ENCODE assay signal across 23 cellular contexts in the genomic region with DNA sequence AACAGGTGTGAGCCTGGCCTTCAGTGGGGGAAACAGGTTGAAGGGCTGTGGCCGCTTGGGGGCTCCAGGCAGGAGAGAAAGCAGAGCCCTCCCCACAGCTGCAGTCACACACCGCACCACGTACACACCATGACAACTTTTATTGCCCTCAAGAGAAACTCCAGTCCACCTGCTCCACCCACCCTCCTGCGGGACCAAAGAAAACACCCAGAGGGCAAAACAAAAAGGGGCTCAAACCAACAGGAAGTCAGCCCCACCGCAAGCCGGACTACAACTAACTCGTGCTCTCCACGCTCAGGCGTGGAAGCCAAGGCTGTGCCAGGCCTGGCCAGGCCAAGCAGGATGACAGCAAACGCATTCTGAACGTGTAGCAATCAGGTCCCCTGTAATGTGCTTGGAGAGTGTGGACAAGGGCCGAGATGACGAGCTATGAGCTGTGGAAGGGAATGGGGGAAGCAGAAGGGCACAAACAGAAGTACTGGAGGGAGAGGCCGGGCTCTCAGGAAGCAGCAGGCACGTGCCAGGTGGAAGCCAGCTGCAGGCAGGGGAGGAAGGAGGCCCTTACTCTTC. TPM values are rescaled to one million over a fixed set of nuclear protein-coding genes. Genes with fewer than 3 reads are reported as not detected.
A peak's percentile ranks its signal among the peaks of the same experiment; 100 is the strongest.
DNase-seq lines count a peak whose midpoint lies in the region; ATAC-seq, FAIRE-seq and TF ChIP-seq lines count a peak whose summit lies in the region.
"Had no signal": no experiment of that assay in that cellular context is flagged by ENCODE, and none has a peak within 500 bp of the region (broad histone marks: within the 10 kb centered on the region; RNA-seq: fewer than 3 reads in every experiment).

No MANE protein-coding gene starts in this region.

- H3K27me3 ChIP-seq in endothelial cell of umbilical vein (ENCODE audit: control insufficient read depth in 2 of 2, insufficient read depth in 2 of 2, low read length in 2 of 2) = no peaks in the 10 kb centered on the region
- no peaks in the 10 kb centered on the region for H3K27me3 ChIP-seq in naive thymus-derived CD4-positive, alpha-beta T cell (ENCODE audit: control insufficient read depth in 2 of 2, insufficient read depth in 2 of 2, low read length in 2 of 2)
- H3K27me3 ChIP-seq: thyroid gland had no signal

- H3K9ac ChIP-seq in endothelial cell of umbilical vein (replicated peaks; ENCODE audit: extremely low read depth, insufficient read depth, low read length) = no peak overlapping the region

- no peak for TF ChIP-seq POLR2A in endothelial cell of umbilical vein (IDR thresholded peaks at IDR 0.05; ENCODE audit: low read depth, low read length)

- H4K20me1 ChIP-seq in endothelial cell of umbilical vein (replicated peaks; ENCODE audit: control insufficient read depth, extremely low read depth, insufficient read depth, low read length) = no peaks in the 10 kb centered on the region

- H3K4me1 Mint-ChIP-seq in HFFc6 (ENCODE audit: low read depth) (peaks cover 8% of the 10 kb centered on the region; the same call in 1 of the 2 replicates), osteocyte (ENCODE audit: unreplicated experiment) (peaks cover 9% of the 10 kb centered on the region)
- H3K4me1 Mint-ChIP-seq in stimulated activated effector memory CD8-positive, alpha-beta T cell treated with anti-CD3 and anti-CD28 coated beads, Interleukin-12 subunit alpha, Interleukin-12 subunit beta, amount 100 ng/mL, for 72 hours = no peaks in the 10 kb centered on the region
- no peaks in the 10 kb centered on the region for H3K4me1 Mint-ChIP-seq in naive thymus-derived CD4-positive, alpha-beta T cell
- H3K4me1 Mint-ChIP-seq: activated naive CD8-positive, alpha-beta T cell treated with anti-CD3 and anti-CD28 coated beads, Interleukin-2, amount 50 U/mL, for 24 hours had no signal

- CTCF ChIA-PET in endothelial cell of umbilical vein (lab: Charles Lee) = no interaction called here
- CTCF ChIA-PET in naive thymus-derived CD4-positive, alpha-beta T cell (lab: Charles Lee) = no interaction called here

- H3K27ac ChIP-seq in endothelial cell of umbilical vein (ENCODE audit: insufficient read depth, low read depth, low read length) = peak overlapping the region; percentile 23
- H3K27ac ChIP-seq in naive thymus-derived CD4-positive, alpha-beta T cell (ENCODE audit: low read depth, low read length) = no peak overlapping the region
- H3K27ac ChIP-seq: thyroid gland had no signal

- H3K27ac Mint-ChIP-seq in HFFc6 (peak overlapping the region; percentile 48), osteocyte (ENCODE audit: unreplicated experiment) (no peak overlapping the region)
- peak overlapping the region; percentile 34 for H3K27ac Mint-ChIP-seq in stimulated activated effector memory CD8-positive, alpha-beta T cell treated with anti-CD3 and anti-CD28 coated beads, Interleukin-12 subunit alpha, Interleukin-12 subunit beta, amount 100 ng/mL, for 72 hours
- no peak overlapping the region for H3K27ac Mint-ChIP-seq in naive thymus-derived CD4-positive, alpha-beta T cell
- H3K27ac Mint-ChIP-seq: activated naive CD8-positive, alpha-beta T cell treated with anti-CD3 and anti-CD28 coated beads, Interleukin-2, amount 50 U/mL, for 24 hours; activated T-helper 2 cell treated with anti-CD3 and anti-CD28 coated beads, Interferon-gamma antibody, Interleukin-2, Interleukin-4, amounts not matched to agents 10 μg/mL and 5 μg/mL and 100 μg/mL, durations not matched to agents 14 hours and 24 hours and 36 hours; CD8-positive, alpha-beta T cell had no signal

- H2AFZ ChIP-seq in endothelial cell of umbilical vein (ENCODE audit: low read depth, low read length) = no peak overlapping the region

- no peak overlapping the region for H3K4me2 ChIP-seq in endothelial cell of umbilical vein (ENCODE audit: insufficient read depth, low read length)
- H3K4me2 ChIP-seq: smooth muscle cell had no signal

- no peaks in the 10 kb centered on the region for H3K9me3 ChIP-seq in endothelial cell of umbilical vein (replicated peaks; ENCODE audit: control insufficient read depth, insufficient read depth, low read length)
- H3K9me3 ChIP-seq in naive thymus-derived CD4-positive, alpha-beta T cell (ENCODE audit: control insufficient read depth in 2 of 3, low read length in 3 of 3) = no peaks in the 10 kb centered on the region
- H3K9me3 ChIP-seq: thyroid gland had no signal

- no peak for FAIRE-seq in endothelial cell of umbilical vein (lab: Jason Lieb, UNC)
- FAIRE-seq: islet of Langerhans had no signal

- peaks cover 2 to 19% of the 10 kb centered on the region in 2 experiments for H3K36me3 ChIP-seq in endothelial cell of umbilical vein (ENCODE audit: control insufficient read depth in 2 of 2, extremely low read depth in 1 of 2, insufficient read depth in 2 of 2, low read length in 2 of 2)
- H3K36me3 ChIP-seq in naive thymus-derived CD4-positive, alpha-beta T cell (ENCODE audit: control insufficient read depth in 2 of 3, insufficient read depth in 3 of 3, low read length in 3 of 3) = peaks cover 0 to 62% (median 0%) of the 10 kb centered on the region in 3 experiments

- no peak overlapping the region for H3K4me3 ChIP-seq in endothelial cell of umbilical vein (replicated peaks in 1 of 3; ENCODE audit: insufficient read depth in 1 of 3, low read depth in 1 of 3, low read length in 3 of 3)
- no peak overlapping the region for H3K4me3 ChIP-seq in naive thymus-derived CD4-positive, alpha-beta T cell (ENCODE audit: low read length)
- H3K4me3 ChIP-seq: dorsolateral prefrontal cortex, smooth muscle cell, thyroid gland had no signal

- ATAC-seq in left colon = peak; percentile 15
- ATAC-seq in stimulated activated effector memory CD8-positive, alpha-beta T cell treated with anti-CD3 and anti-CD28 coated beads, Interleukin-12 subunit alpha, Interleukin-12 subunit beta, amount 100 ng/mL, for 72 hours = no peak
- ATAC-seq in naive thymus-derived CD4-positive, alpha-beta T cell = no peak
- ATAC-seq: activated CD4-positive, CD25-positive, alpha-beta regulatory T cell treated with anti-CD3 and anti-CD28 coated beads, Interleukin-2, amount 50 U/mL, for 24 hours; activated naive CD8-positive, alpha-beta T cell treated with anti-CD3 and anti-CD28 coated beads, Interleukin-2, amount 50 U/mL, for 24 hours; CD8-positive, alpha-beta T cell had no signal

- TF ChIP-seq CTCF in HFFc6 (IDR thresholded peaks at IDR 0.05) (no peak), endothelial cell of umbilical vein (IDR thresholded peaks at IDR 0.05; ENCODE audit: extremely low read depth in 1 of 2, insufficient read depth in 1 of 2, low read depth in 1 of 2, low read length in 2 of 2) (no peak), osteocyte (IDR thresholded peaks at IDR 0.05) (no peak)

- peaks cover 1% of the 10 kb centered on the region; the same call in 1 of the 2 replicates for H3K27me3 Mint-ChIP-seq in HFFc6 (ENCODE audit: insufficient read depth)
- H3K27me3 Mint-ChIP-seq in osteocyte (ENCODE audit: unreplicated experiment) = no peaks in the 10 kb centered on the region
- H3K27me3 Mint-ChIP-seq in naive thymus-derived CD4-positive, alpha-beta T cell = no peaks in the 10 kb centered on the region
- H3K27me3 Mint-ChIP-seq: activated naive CD8-positive, alpha-beta T cell treated with anti-CD3 and anti-CD28 coated beads, Interleukin-2, amount 50 U/mL, for 24 hours had no signal

- H3K9me3 Mint-ChIP-seq in HFFc6 (no peaks in the 10 kb centered on the region), osteocyte (ENCODE audit: unreplicated experiment) (no peaks in the 10 kb centered on the region)
- H3K9me3 Mint-ChIP-seq in stimulated activated effector memory CD8-positive, alpha-beta T cell treated with anti-CD3 and anti-CD28 coated beads, Interleukin-12 subunit alpha, Interleukin-12 subunit beta, amount 100 ng/mL, for 72 hours = no peaks in the 10 kb centered on the region
- peaks cover 0 to 5% (median 0%) of the 10 kb centered on the region in 11 donors for H3K9me3 Mint-ChIP-seq in naive thymus-derived CD4-positive, alpha-beta T cell
- H3K9me3 Mint-ChIP-seq: activated naive CD8-positive, alpha-beta T cell treated with anti-CD3 and anti-CD28 coated beads, Interleukin-2, amount 50 U/mL, for 24 hours; activated T-helper 2 cell treated with anti-CD3 and anti-CD28 coated beads, Interferon-gamma antibody, Interleukin-2, Interleukin-4, amounts not matched to agents 10 μg/mL and 5 μg/mL and 100 μg/mL, durations not matched to agents 14 hours and 24 hours and 36 hours; CD8-positive, alpha-beta T cell had no signal

- H3K4me1 ChIP-seq in endothelial cell of umbilical vein (ENCODE audit: control insufficient read depth, extremely low read depth, insufficient read depth, low read length) = peaks cover 19% of the 10 kb centered on the region
- no peaks in the 10 kb centered on the region for H3K4me1 ChIP-seq in naive thymus-derived CD4-positive, alpha-beta T cell (ENCODE audit: control insufficient read depth in 2 of 2, insufficient read depth in 2 of 2, low read length in 2 of 2)

- intact Hi-C loops in endothelial cell of umbilical vein (cut with micrococcal nuclease) = no loop called here
- intact Hi-C loops in left colon (cut with DNase I, micrococcal nuclease) = no loop called here
- intact Hi-C loops in naive thymus-derived CD4-positive, alpha-beta T cell (cut with micrococcal nuclease) = no loop called here

- DNase-seq in HFFc6 (no peak), endothelial cell of umbilical vein (ENCODE audit: low read depth, low spot score) (no peak), left colon (no peak), osteocyte (ENCODE audit: extremely low spot score, unreplicated experiment) (no peak), NCI-H345 (lab: John Stamatoyannopoulos, UW) (no peak), NCI-H748 (lab: John Stamatoyannopoulos, UW; ENCODE audit: unreplicated experiment) (no peak)
- DNase-seq in stimulated activated effector memory CD8-positive, alpha-beta T cell treated with anti-CD3 and anti-CD28 coated beads, Interleukin-12 subunit alpha, Interleukin-12 subunit beta, amount 100 ng/mL, for 72 hours (ENCODE audit: low spot score in 2 of 2) = no peak
- DNase-seq in naive thymus-derived CD4-positive, alpha-beta T cell = no peak
- DNase-seq: activated naive CD8-positive, alpha-beta T cell treated with anti-CD3 and anti-CD28 coated beads, Interleukin-2, amount 50 U/mL, for 24 hours; CD8-positive, alpha-beta T cell; dorsolateral prefrontal cortex; GOT3; midbrain; NCI-H1417; NCI-H2171; NCI-H82; nucleus accumbens; thyroid gland had no signal

- H3K36me3 Mint-ChIP-seq in HFFc6 (ENCODE audit: low read depth) = no peaks in the 10 kb centered on the region
- peaks cover 35% of the 10 kb centered on the region for H3K36me3 Mint-ChIP-seq in stimulated activated effector memory CD8-positive, alpha-beta T cell treated with anti-CD3 and anti-CD28 coated beads, Interleukin-12 subunit alpha, Interleukin-12 subunit beta, amount 100 ng/mL, for 72 hours
- H3K36me3 Mint-ChIP-seq in osteocyte (ENCODE audit: unreplicated experiment) = peaks cover 4% of the 10 kb centered on the region
- peaks cover 0 to 8% (median 0%) of the 10 kb centered on the region in 5 donors for H3K36me3 Mint-ChIP-seq in naive thymus-derived CD4-positive, alpha-beta T cell

- H3K9me1 ChIP-seq in endothelial cell of umbilical vein (replicated peaks; ENCODE audit: control insufficient read depth, extremely low read depth, insufficient read depth, low read length) = no peaks in the 10 kb centered on the region

- no peaks in the 10 kb centered on the region for H3K79me2 ChIP-seq in endothelial cell of umbilical vein (ENCODE audit: control insufficient read depth, insufficient read depth, low read length)

- dilution Hi-C loops in endothelial cell of umbilical vein (cut with MboI; ENCODE audit: extremely low pct_ligation_motif_present, low sequenced_read_pairs) = no loop called here

- POLR2A ChIA-PET in endothelial cell of umbilical vein (lab: Charles Lee) = no interaction called here
- POLR2A ChIA-PET in naive thymus-derived CD4-positive, alpha-beta T cell (lab: Charles Lee) = no interaction called here

- no peak overlapping the region; the same call in 1 of the 2 replicates for H3K4me3 Mint-ChIP-seq in HFFc6
- no peak overlapping the region for H3K4me3 Mint-ChIP-seq in stimulated activated effector memory CD8-positive, alpha-beta T cell treated with anti-CD3 and anti-CD28 coated beads, Interleukin-12 subunit alpha, Interleukin-12 subunit beta, amount 100 ng/mL, for 72 hours
- no peak overlapping the region for H3K4me3 Mint-ChIP-seq in osteocyte (ENCODE audit: unreplicated experiment)
- H3K4me3 Mint-ChIP-seq in naive thymus-derived CD4-positive, alpha-beta T cell = no peak overlapping the region
- H3K4me3 Mint-ChIP-seq: activated naive CD8-positive, alpha-beta T cell treated with anti-CD3 and anti-CD28 coated beads, Interleukin-2, amount 50 U/mL, for 24 hours; CD8-positive, alpha-beta T cell had no signal

- BruUV-seq in endothelial cell of umbilical vein (replicated peaks; lab: Mats Ljungman, UMichigan) = TSS peak; percentile 71

RNA-seq across cellular contexts. Expression of gene SLC6A8, which starts 12.7 kb away (rescaled TPM):
- 10 to 100 TPM; 14.0 to 33.8 (median 17.7) TPM for total RNA-seq in HFFc6 (2021; fragmentation: NEBNext Ultra II Directional; extraction: Animal tissue kit (Norgen Biotek cat#: 25700))
- total RNA-seq in endothelial cell of umbilical vein = 23.6 and 28.8 TPM in 2 replicates
- polyA plus RNA-seq in endothelial cell of umbilical vein = 22.7 and 22.8 TPM in 2 replicates
- polyA plus RNA-seq in endothelial cell of umbilical vein (2011; cell fraction: cytosol; rRNA removed) = 14.4 and 18.5 TPM in 2 replicates
- 23.1 and 36.6 TPM in 2 replicates for polyA plus RNA-seq in endothelial cell of umbilical vein (2011; cell fraction: nucleus; rRNA removed)
- polyA plus RNA-seq in endothelial cell of umbilical vein (2012) = 23.1 and 25.7 TPM in 2 replicates
- 42.5 and 44.1 TPM in 2 replicates for polyA minus RNA-seq in endothelial cell of umbilical vein
- polyA minus RNA-seq in endothelial cell of umbilical vein (2011; cell fraction: cytosol; rRNA and poly(A)+ RNA removed) = 35.0 TPM
- 10.9 and 18.4 TPM in 2 replicates for polyA minus RNA-seq in endothelial cell of umbilical vein (2011; cell fraction: nucleus; rRNA and poly(A)+ RNA removed)
- 100 to 1,000 TPM; 170 to 270 TPM for total RNA-seq in left colon
- total RNA-seq in osteocyte = 74.1 and 77.0 TPM in 2 replicates
- total RNA-seq in naive thymus-derived CD4-positive, alpha-beta T cell = 1 to 10 TPM in 2 of 5 experiments, under 1 TPM in 3; 0.14 to 2.6 (median 0.84) TPM
- under 1 TPM in 1 of 2 donors, not detected in 1; 0.10 TPM for polyA plus RNA-seq in naive thymus-derived CD4-positive, alpha-beta T cell

RNA-seq across cellular contexts. Expression of gene BCAP31, which starts 23.7 kb away (rescaled TPM):
- total RNA-seq in HFFc6 (2021; fragmentation: NEBNext Ultra II Directional; extraction: Animal tissue kit (Norgen Biotek cat#: 25700)) = 100 to 1,000 TPM; 203 to 295 (median 218) TPM
- total RNA-seq in endothelial cell of umbilical vein (198 and 203 TPM in 2 replicates), left colon (100 to 1,000 TPM; 200 to 203 TPM), osteocyte (172 and 188 TPM in 2 replicates)
- polyA plus RNA-seq in endothelial cell of umbilical vein = 169 and 220 TPM in 2 replicates
- 144 and 159 TPM in 2 replicates for polyA plus RNA-seq in endothelial cell of umbilical vein (2011; cell fraction: cytosol; rRNA removed)
- polyA plus RNA-seq in endothelial cell of umbilical vein (2011; cell fraction: nucleus; rRNA removed) = 102 and 112 TPM in 2 replicates
- polyA plus RNA-seq in endothelial cell of umbilical vein (2012) = 263 and 306 TPM in 2 replicates
- polyA minus RNA-seq in endothelial cell of umbilical vein = 170 and 176 TPM in 2 replicates
- polyA minus RNA-seq in endothelial cell of umbilical vein (2011; cell fraction: cytosol; rRNA and poly(A)+ RNA removed) = 67.2 TPM
- polyA minus RNA-seq in endothelial cell of umbilical vein (2011; cell fraction: nucleus; rRNA and poly(A)+ RNA removed) = 28.7 and 51.9 TPM in 2 replicates
- total RNA-seq in naive thymus-derived CD4-positive, alpha-beta T cell = 100 to 1,000 TPM in 4 of 5 experiments, 10 to 100 TPM in 1; 80.2 to 153 (median 117) TPM
- polyA plus RNA-seq in naive thymus-derived CD4-positive, alpha-beta T cell = 100 to 1,000 TPM; 297 to 329 TPM

RNA-seq across cellular contexts. Expression of gene ABCD1, which starts 24.2 kb away (rescaled TPM):
- total RNA-seq in HFFc6 (2021; fragmentation: NEBNext Ultra II Directional; extraction: Animal tissue kit (Norgen Biotek cat#: 25700)) = 10 to 100 TPM; 12.9 to 18.9 (median 14.5) TPM
- total RNA-seq in endothelial cell of umbilical vein (12.9 and 14.3 TPM in 2 replicates), left colon (10 to 100 TPM; 15.1 to 15.9 TPM), osteocyte (19.7 and 22.3 TPM in 2 replicates)
- polyA plus RNA-seq in endothelial cell of umbilical vein = 9.1 and 11.3 TPM in 2 replicates
- 5.3 and 6.9 TPM in 2 replicates for polyA plus RNA-seq in endothelial cell of umbilical vein (2011; cell fraction: cytosol; rRNA removed)
- polyA plus RNA-seq in endothelial cell of umbilical vein (2011; cell fraction: nucleus; rRNA removed) = 12.7 and 14.2 TPM in 2 replicates
- 12.1 and 13.4 TPM in 2 replicates for polyA plus RNA-seq in endothelial cell of umbilical vein (2012)
- 8.7 and 10.7 TPM in 2 replicates for polyA minus RNA-seq in endothelial cell of umbilical vein
- polyA minus RNA-seq in endothelial cell of umbilical vein (2011; cell fraction: cytosol; rRNA and poly(A)+ RNA removed) = 21.5 TPM
- 6.3 and 11.1 TPM in 2 replicates for polyA minus RNA-seq in endothelial cell of umbilical vein (2011; cell fraction: nucleus; rRNA and poly(A)+ RNA removed)
- total RNA-seq in naive thymus-derived CD4-positive, alpha-beta T cell = 10 to 100 TPM in 3 of 5 experiments, 1 to 10 TPM in 2; 6.6 to 17.6 (median 10.2) TPM
- 1 to 10 TPM; 2.1 to 3.7 TPM for polyA plus RNA-seq in naive thymus-derived CD4-positive, alpha-beta T cell

RNA-seq across cellular contexts. Expression of gene PNCK, which starts 26.8 kb away (rescaled TPM):
- under 1 TPM in 2 of 6 experiments, not detected in 4; 0.26 to 0.43 TPM for total RNA-seq in HFFc6 (2021; fragmentation: NEBNext Ultra II Directional; extraction: Animal tissue kit (Norgen Biotek cat#: 25700))
- total RNA-seq in endothelial cell of umbilical vein (not detected in 2 replicates), left colon (10 to 100 TPM in 1 of 2 donors, 1 to 10 TPM in 1; 1.1 to 14.2 TPM), osteocyte (3.6 and 5.1 TPM in 2 replicates)
- 0.12 and 0.37 TPM in 2 replicates for polyA plus RNA-seq in endothelial cell of umbilical vein
- not detected in 2 replicates for polyA plus RNA-seq in endothelial cell of umbilical vein (2011; cell fraction: cytosol; rRNA removed)
- 0.42 and 0.59 TPM in 2 replicates for polyA plus RNA-seq in endothelial cell of umbilical vein (2011; cell fraction: nucleus; rRNA removed)
- not detected in 2 replicates for polyA plus RNA-seq in endothelial cell of umbilical vein (2012)
- polyA minus RNA-seq in endothelial cell of umbilical vein = 1.3 TPM in 1 of 2 replicates, not detected in the other
- not detected for polyA minus RNA-seq in endothelial cell of umbilical vein (2011; cell fraction: cytosol; rRNA and poly(A)+ RNA removed)
- not detected in 2 replicates for polyA minus RNA-seq in endothelial cell of umbilical vein (2011; cell fraction: nucleus; rRNA and poly(A)+ RNA removed)
- total RNA-seq in naive thymus-derived CD4-positive, alpha-beta T cell = 1 to 10 TPM in 1 of 5 experiments, under 1 TPM in 2, not detected in 2; 0.35 to 1.1 (median 0.58) TPM
- polyA plus RNA-seq in naive thymus-derived CD4-positive, alpha-beta T cell = not detected
- polyA plus RNA-seq: AG04450 had no signal

RNA-seq across cellular contexts. Expression of gene DUSP9, which starts 53.5 kb away (rescaled TPM):
- not detected for total RNA-seq in HFFc6 (2021; fragmentation: NEBNext Ultra II Directional; extraction: Animal tissue kit (Norgen Biotek cat#: 25700))
- total RNA-seq in endothelial cell of umbilical vein (0.35 TPM in 1 of 2 replicates, not detected in the other), left colon (not detected), osteocyte (0.91 and 1.3 TPM in 2 replicates)
- polyA plus RNA-seq in endothelial cell of umbilical vein = 0.04 and 0.05 TPM in 2 replicates
- polyA plus RNA-seq in endothelial cell of umbilical vein (2011; cell fraction: cytosol; rRNA removed) = 0.09 and 0.14 TPM in 2 replicates
- polyA plus RNA-seq in endothelial cell of umbilical vein (2011; cell fraction: nucleus; rRNA removed) = 0.05 TPM in 1 of 2 replicates, not detected in the other
- polyA plus RNA-seq in endothelial cell of umbilical vein (2012) = 0.19 and 0.29 TPM in 2 replicates
- polyA minus RNA-seq in endothelial cell of umbilical vein = 0.19 and 0.74 TPM in 2 replicates
- polyA minus RNA-seq in endothelial cell of umbilical vein (2011; cell fraction: cytosol; rRNA and poly(A)+ RNA removed) = 22.1 TPM
- not detected in 2 replicates for polyA minus RNA-seq in endothelial cell of umbilical vein (2011; cell fraction: nucleus; rRNA and poly(A)+ RNA removed)
- not detected for total RNA-seq in naive thymus-derived CD4-positive, alpha-beta T cell
- not detected for polyA plus RNA-seq in naive thymus-derived CD4-positive, alpha-beta T cell
- total RNA-seq: CD8-positive, alpha-beta T cell; thyroid gland had no signal
- polyA plus RNA-seq: AG04450 had no signal

Comparison
In these comparisons a context has a peak if more than half of its experiments do, and no peak if none do; other contexts are left out.
1. H3K27ac Mint-ChIP-seq: peak in HFFc6 (single experiment) and stimulated activated effector memory CD8-positive, alpha-beta T cell treated with anti-CD3 and anti-CD28 coated beads, Interleukin-12 subunit alpha, Interleukin-12 subunit beta, amount 100 ng/mL, for 72 hours (single experiment); none in osteocyte (single experiment) and naive thymus-derived CD4-positive, alpha-beta T cell (0 of 9).